ENCODE assay signal across 1 cellular context in the genomic region with DNA sequence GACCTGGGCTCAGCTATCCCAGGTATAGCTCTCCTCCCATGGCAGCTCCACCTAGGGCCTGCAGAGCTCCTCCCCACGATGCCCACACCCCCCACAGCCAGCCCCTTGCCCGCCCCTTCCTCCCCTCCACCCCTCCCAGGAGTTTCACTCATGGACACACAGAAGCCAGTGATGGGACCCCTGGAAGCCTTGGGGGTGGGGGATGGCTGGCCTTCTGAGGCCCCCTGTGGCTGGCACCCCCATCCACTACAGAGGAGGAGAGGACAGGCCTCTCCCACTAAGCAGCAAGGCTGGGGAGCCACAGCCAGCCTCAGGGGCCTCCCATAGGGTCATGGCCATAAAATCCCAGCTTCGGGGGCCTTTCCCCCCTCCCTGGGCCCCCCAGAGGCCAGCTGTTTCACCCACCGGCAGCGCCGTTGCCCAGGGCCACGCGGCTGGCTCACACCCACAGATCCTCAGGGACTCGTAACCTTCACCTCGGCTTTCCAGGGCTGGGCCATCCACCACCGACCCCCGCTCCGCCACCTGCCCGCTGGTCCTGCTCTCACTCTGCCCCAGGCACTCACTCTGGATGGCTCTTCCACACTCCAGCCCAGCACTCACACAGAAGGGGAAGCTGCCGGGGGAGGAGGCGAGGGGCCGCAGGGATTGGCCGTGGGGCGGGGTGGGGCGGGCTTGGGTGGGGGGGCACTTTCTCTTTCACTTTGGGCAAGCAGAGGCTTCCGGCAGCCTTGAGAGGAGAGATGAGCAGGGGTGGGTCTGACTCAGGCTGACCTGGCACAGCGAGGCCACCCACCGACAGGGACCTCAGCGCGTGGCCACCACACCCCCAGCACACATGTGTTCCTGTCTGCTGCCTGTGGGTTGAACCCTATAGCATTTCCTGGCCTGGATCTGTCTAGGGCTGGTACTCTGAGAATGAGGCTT.
TF ChIP-seq lines count a peak whose summit lies in the region.

No MANE protein-coding gene starts in this region.

TF ChIP-seq in neural cell, 6 proteins besides CTCF, POLR2A, EP300 and RAD21 (continued from another document):
- TF ChIP-seq EZH2 (IDR thresholded peaks at IDR 0.05; ENCODE audit: borderline replicate concordance, insufficient read depth, low read length, poor library complexity, severe bottlenecking), result no peak
- no peak for TF ChIP-seq SMC3 (conservative IDR thresholded peaks at IDR 0.05; ENCODE audit: poor library complexity)
